Comparison of ENCODE assay signal across 8 cellular contexts in genomic region chr17:57256708-57257112, GRCh38. TPM values are rescaled to one million over a fixed set of nuclear protein-coding genes. Genes with fewer than 3 reads are reported as not detected.
DNase-seq lines count a peak whose midpoint lies in the region; ATAC-seq and TF ChIP-seq lines count a peak whose summit lies in the region.

No MANE protein-coding gene starts in this region.

- peak overlapping the region; percentile 96 for H3K4me3 ChIP-seq in cardiac muscle cell

- H3K36me3 ChIP-seq in cardiac muscle cell, result no peaks in the 10 kb centered on the region

- H3K27me3 ChIP-seq in cardiac muscle cell, result no peaks in the 10 kb centered on the region

- peak overlapping the region; percentile 79 for H3K27ac ChIP-seq in C4-2B
- H3K27ac ChIP-seq in cardiac muscle cell, result peak overlapping the region; percentile 95

- H3K4me1 ChIP-seq in cardiac muscle cell (ENCODE audit: low read depth), result peaks cover 18% of the 10 kb centered on the region

- peak; percentile 8 for ATAC-seq in GM21723 (IDR thresholded peaks at IDR 0.05; ENCODE audit: unreplicated experiment)

- no peak for TF ChIP-seq CTCF in C4-2B (conservative IDR thresholded peaks at IDR 0.05)
- TF ChIP-seq CTCF in cardiac muscle cell (IDR thresholded peaks at IDR 0.05; ENCODE audit: low read depth, low read length), result no peak

- DNase-seq in NCI-H774 (lab: John Stamatoyannopoulos, UW) (peak; percentile 44), cardiac muscle cell (ENCODE audit: low read depth in 1 of 2, low spot score in 1 of 2) (peak; percentile 29 to 62), retina (peak; percentile 31), superior temporal gyrus (ENCODE audit: extremely low spot score) (no peak), NCI-H1105 treated with DMSO at 0.1 percent for 48 hours (lab: John Stamatoyannopoulos, UW) (no peak)
- peak; percentile 58 for DNase-seq in activated naive CD4-positive, alpha-beta T cell treated with anti-CD3 and anti-CD28 coated beads, Interleukin-2, amount 50 U/mL, for 16 hours

- H3K9me3 ChIP-seq in cardiac muscle cell (ENCODE audit: low read depth), result no peaks in the 10 kb centered on the region

RNA-seq across cellular contexts. Expression of gene MSI2, which starts 0.4 kb away (rescaled TPM):
- 69.6 and 76.4 TPM in 2 replicates for total RNA-seq in cardiac muscle cell
- polyA plus RNA-seq in cardiac muscle cell, result 15.5 and 15.7 TPM in 2 replicates

Comparison
In these comparisons a context has a peak if more than half of its experiments do, and no peak if none do; other contexts are left out.
1. DNase-seq: peak in NCI-H774 (single experiment), activated naive CD4-positive, alpha-beta T cell treated with anti-CD3 and anti-CD28 coated beads, Interleukin-2, amount 50 U/mL, for 16 hours (single experiment), cardiac muscle cell (2 of 2) and retina (single experiment); none in superior temporal gyrus (single experiment) and NCI-H1105 treated with DMSO at 0.1 percent for 48 hours (single experiment).